ENCODE assay signal across 8 cellular contexts in genomic region chr7:65307651-65308299, GRCh38.
DNase-seq lines count a peak whose midpoint lies in the region; FAIRE-seq and TF ChIP-seq lines count a peak whose summit lies in the region.

No MANE protein-coding gene starts in this region.

- FAIRE-seq in bronchial epithelial cell (lab: Jason Lieb, UNC) = no peak

- H3K4me3 ChIP-seq in HFF-Myc (replicated peaks; ENCODE audit: low read depth, low read length) (no peak overlapping the region), bronchial epithelial cell (ENCODE audit: low read depth, low read length) (no peak overlapping the region), kidney epithelial cell (ENCODE audit: low read depth, low read length) (no peak overlapping the region)

- H3K27me3 ChIP-seq in bronchial epithelial cell (ENCODE audit: control insufficient read depth, insufficient read depth, low read length) (no peaks in the 10 kb centered on the region), kidney epithelial cell (ENCODE audit: control insufficient read depth, insufficient read depth, low read length) (no peaks in the 10 kb centered on the region)

- DNase-seq in NK-92 treated with Interleukin-12 subunit alpha and Interleukin-12 subunit beta, amount 100 ng/mL, for 24 hours (lab: John Stamatoyannopoulos, UW) = peak; percentile 22
- DNase-seq in NK-92 (lab: John Stamatoyannopoulos, UW; ENCODE audit: unreplicated experiment) (no peak), HFF-Myc (ENCODE audit: extremely low read depth, low read depth) (peak; percentile 48), NCI-H1694 (lab: John Stamatoyannopoulos, UW) (peak; percentile 41), UCSD-AML1 (lab: John Stamatoyannopoulos, UW; ENCODE audit: unreplicated experiment) (peak; percentile 9), bronchial epithelial cell (ENCODE audit: low read depth) (peak; percentile 47), kidney epithelial cell (ENCODE audit: low read depth) (peak; percentile 28)
- peak; percentile 1 to 6 for DNase-seq in stimulated activated CD4-positive, alpha-beta T cell treated with anti-CD3 and anti-CD28 coated beads, Interleukin-4, amount 100 ng/mL, for 48 hours (ENCODE audit: low read depth in 2 of 2)

- H3K36me3 ChIP-seq in bronchial epithelial cell (ENCODE audit: control insufficient read depth, insufficient read depth, low read length) (no peaks in the 10 kb centered on the region), kidney epithelial cell (ENCODE audit: control insufficient read depth, insufficient read depth, low read length) (no peaks in the 10 kb centered on the region)

- peak; percentile 74 for TF ChIP-seq CTCF in HFF-Myc (IDR thresholded peaks at IDR 0.05; ENCODE audit: low read depth, low read length, missing control alignments)
- TF ChIP-seq CTCF in bronchial epithelial cell (IDR thresholded peaks at IDR 0.05; ENCODE audit: insufficient read depth, low read length, severe bottlenecking) = peak; percentile 80
- peak; percentile 75 for TF ChIP-seq CTCF in kidney epithelial cell (IDR thresholded peaks at IDR 0.05; ENCODE audit: insufficient read depth, low read length, poor library complexity, severe bottlenecking)
